15 cellular contexts compared by ENCODE assay signal in the genomic region with DNA sequence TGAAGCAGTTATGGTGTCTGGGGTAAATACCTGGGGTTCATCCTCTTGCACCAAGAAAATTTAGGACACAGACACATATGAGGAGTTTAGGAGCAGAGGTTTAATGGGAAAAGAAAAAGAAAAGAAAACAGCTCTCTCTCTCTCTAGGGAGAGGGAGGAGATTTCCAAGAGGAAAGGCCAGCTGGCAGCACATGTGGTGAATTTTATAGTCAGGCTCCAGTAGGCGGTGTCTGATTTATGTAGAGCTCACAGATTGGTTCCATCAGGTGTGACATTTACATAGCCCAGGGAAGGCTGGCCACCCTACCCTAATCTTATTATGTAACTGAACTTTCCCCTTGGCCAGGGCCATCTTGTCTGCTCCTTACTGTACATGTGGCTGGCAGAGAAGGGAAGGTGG.
A peak's percentile ranks its signal among the peaks of the same experiment; 100 is the strongest.
DNase-seq lines count a peak whose midpoint lies in the region; ATAC-seq and TF ChIP-seq lines count a peak whose summit lies in the region.
"Had no signal": no experiment of that assay in that cellular context is flagged by ENCODE, and none has a peak within 500 bp of the region (broad histone marks: within the 10 kb centered on the region; RNA-seq: fewer than 3 reads in every experiment).

No MANE protein-coding gene starts in this region.

- H3K4me2 ChIP-seq in mesendoderm (ENCODE audit: low read length): no peak overlapping the region

- no peak overlapping the region for H2AK5ac ChIP-seq in mesendoderm (ENCODE audit: low read length)

- no peak overlapping the region for H3K23ac ChIP-seq in mesendoderm (ENCODE audit: low read length)

- no peaks in the 10 kb centered on the region for H3K79me1 ChIP-seq in mesendoderm (ENCODE audit: low read length)

- no peaks in the 10 kb centered on the region for H3K4me1 Mint-ChIP-seq in WTC11
- H3K4me1 Mint-ChIP-seq in naive thymus-derived CD8-positive, alpha-beta T cell: no peaks in the 10 kb centered on the region
- H3K4me1 Mint-ChIP-seq: CD14-positive monocyte; stimulated activated naive CD8-positive, alpha-beta T cell treated with anti-CD3 and anti-CD28 coated beads, Interleukin-15, amount 100 ng/mL, for 72 hours had no signal

- no peak overlapping the region for H2BK15ac ChIP-seq in mesendoderm (replicated peaks; ENCODE audit: low read depth)

- no peaks in the 10 kb centered on the region; the same call in 1 of the 2 replicates for H3K27me3 Mint-ChIP-seq in WTC11 (ENCODE audit: low read depth)
- H3K27me3 Mint-ChIP-seq in naive thymus-derived CD8-positive, alpha-beta T cell: peaks cover 0 to 5% (median 0%) of the 10 kb centered on the region in 5 donors
- H3K27me3 Mint-ChIP-seq: stimulated activated naive CD8-positive, alpha-beta T cell treated with anti-CD3 and anti-CD28 coated beads, Interleukin-15, amount 100 ng/mL, for 72 hours had no signal

- no peak overlapping the region for H3K18ac ChIP-seq in mesendoderm (ENCODE audit: low read length)

- H2BK5ac ChIP-seq in mesendoderm (ENCODE audit: low read length): no peak overlapping the region

- H3K27ac ChIP-seq in mesendoderm (ENCODE audit: low read depth, low read length) (no peak overlapping the region), coronary artery (no peak overlapping the region)
- H3K27ac ChIP-seq: parathyroid adenoma had no signal

- no peak overlapping the region for H4K5ac ChIP-seq in mesendoderm (ENCODE audit: low read length)

- no peak overlapping the region for H3K4ac ChIP-seq in mesendoderm (ENCODE audit: low read depth, low read length)

- H2BK120ac ChIP-seq in mesendoderm (ENCODE audit: low read depth, low read length): no peak overlapping the region

- no peak overlapping the region for H4K8ac ChIP-seq in mesendoderm (ENCODE audit: low read depth, low read length)

- peak; percentile 61 for ATAC-seq in WTC11
- no peak for ATAC-seq in naive thymus-derived CD8-positive, alpha-beta T cell
- ATAC-seq: stimulated activated naive CD8-positive, alpha-beta T cell treated with anti-CD3 and anti-CD28 coated beads, Interleukin-15, amount 100 ng/mL, for 72 hours had no signal

- TF ChIP-seq CTCF in WTC11 (IDR thresholded peaks at IDR 0.05) (no peak), coronary artery (IDR thresholded peaks at IDR 0.05) (no peak)

- no peaks in the 10 kb centered on the region for H3K36me3 ChIP-seq in mesendoderm (ENCODE audit: control insufficient read depth, insufficient read depth, low read length)

- POLR2A ChIA-PET in WTC11 (lab: Charles Lee): no interaction called here
- POLR2A ChIA-PET in naive thymus-derived CD8-positive, alpha-beta T cell (lab: Charles Lee): no interaction called here

- no peak overlapping the region for H3K4me3 Mint-ChIP-seq in WTC11
- no peak overlapping the region for H3K4me3 Mint-ChIP-seq in naive thymus-derived CD8-positive, alpha-beta T cell
- H3K4me3 Mint-ChIP-seq: CD14-positive monocyte; stimulated activated naive CD8-positive, alpha-beta T cell treated with anti-CD3 and anti-CD28 coated beads, Interleukin-15, amount 100 ng/mL, for 72 hours had no signal

- H3K9me3 Mint-ChIP-seq in WTC11: peaks cover 30% of the 10 kb centered on the region
- H3K9me3 Mint-ChIP-seq in naive thymus-derived CD8-positive, alpha-beta T cell: peaks cover 0 to 18% (median 5%) of the 10 kb centered on the region in 9 donors

- no peak overlapping the region for H3K4me3 ChIP-seq in mesendoderm (ENCODE audit: low read length)
- H3K4me3 ChIP-seq in coronary artery: no peak overlapping the region

- H3K56ac ChIP-seq in mesendoderm (ENCODE audit: low read length): no peak overlapping the region

- no peaks in the 10 kb centered on the region for H3K4me1 ChIP-seq in mesendoderm (ENCODE audit: control insufficient read depth, low read depth, low read length)
- H3K4me1 ChIP-seq: parathyroid adenoma had no signal

- peak; percentile 34 for DNase-seq in Daoy (ENCODE audit: low read depth)
- DNase-seq in NCI-H2029 treated with DMSO at 0.1 percent for 48 hours (lab: John Stamatoyannopoulos, UW): peak; percentile 66
- no peak for DNase-seq in WTC11 (ENCODE audit: low spot score)
- peak; percentile 17 for DNase-seq in mesendoderm
- no peak for DNase-seq in NOMO-1 treated with DMSO at 0.1 percent for 48 hours (lab: John Stamatoyannopoulos, UW; ENCODE audit: unreplicated experiment)
- DNase-seq in naive thymus-derived CD8-positive, alpha-beta T cell: no peak
- no peak for DNase-seq in coronary artery (ENCODE audit: low spot score)
- DNase-seq in T-helper 1 cell: no peak
- DNase-seq: amniotic stem cell; effector CD4-positive, alpha-beta T cell; mammary epithelial cell; stimulated activated CD4-positive, alpha-beta T cell treated with anti-CD3 and anti-CD28 coated beads, Interleukin-2, amount 100 ng/mL, for 48 hours; stimulated activated naive CD8-positive, alpha-beta T cell treated with anti-CD3 and anti-CD28 coated beads, Interleukin-15, amount 100 ng/mL, for 72 hours had no signal

- CTCF ChIA-PET in WTC11 (lab: Charles Lee): no interaction called here

- no CpG with 5 or more reads among the region's 1 CpG for WGBS in mesendoderm (ENCODE audit: extremely low coverage, insufficient coverage, low lambda C conversion rate)

- H3K27me3 ChIP-seq in mesendoderm (ENCODE audit: insufficient read depth, low read length, poor library complexity): no peaks in the 10 kb centered on the region

- peaks cover 17% of the 10 kb centered on the region for H3K36me3 Mint-ChIP-seq in WTC11
- H3K36me3 Mint-ChIP-seq in naive thymus-derived CD8-positive, alpha-beta T cell: no peaks in the 10 kb centered on the region
- H3K36me3 Mint-ChIP-seq: CD14-positive monocyte had no signal

- H3K27ac Mint-ChIP-seq in WTC11: no peak overlapping the region
- no peak overlapping the region for H3K27ac Mint-ChIP-seq in naive thymus-derived CD8-positive, alpha-beta T cell
- H3K27ac Mint-ChIP-seq: CD14-positive monocyte had no signal

- H3K79me2 ChIP-seq in mesendoderm (ENCODE audit: control insufficient read depth, insufficient read depth, low read length): no peaks in the 10 kb centered on the region
- H3K79me2 ChIP-seq: parathyroid adenoma had no signal

- no peak overlapping the region for H3K9ac ChIP-seq in mesendoderm (ENCODE audit: low read length)
- H3K9ac ChIP-seq: parathyroid adenoma had no signal

TF ChIP-seq in WTC11, 78 proteins besides CTCF, POLR2A, EP300 and RAD21:
- TF ChIP-seq IRF2 (CRISPR knock-in tag; IDR thresholded peaks at IDR 0.05; ENCODE audit: borderline replicate concordance, low read depth) (no peak), TP53 (CRISPR knock-in tag; IDR thresholded peaks at IDR 0.05) (no peak), ZBTB21 (CRISPR knock-in tag; IDR thresholded peaks at IDR 0.05; ENCODE audit: borderline replicate concordance) (no peak), ZNF121 (CRISPR knock-in tag; IDR thresholded peaks at IDR 0.05) (no peak), JUN (CRISPR knock-in tag; IDR thresholded peaks at IDR 0.05) (no peak), CREM (CRISPR knock-in tag; IDR thresholded peaks at IDR 0.05) (no peak), FOXP1 (CRISPR knock-in tag; IDR thresholded peaks at IDR 0.05; ENCODE audit: borderline replicate concordance) (no peak), FOXK1 (CRISPR knock-in tag; IDR thresholded peaks at IDR 0.05) (no peak)
- TF ChIP-seq, protein P1, sequence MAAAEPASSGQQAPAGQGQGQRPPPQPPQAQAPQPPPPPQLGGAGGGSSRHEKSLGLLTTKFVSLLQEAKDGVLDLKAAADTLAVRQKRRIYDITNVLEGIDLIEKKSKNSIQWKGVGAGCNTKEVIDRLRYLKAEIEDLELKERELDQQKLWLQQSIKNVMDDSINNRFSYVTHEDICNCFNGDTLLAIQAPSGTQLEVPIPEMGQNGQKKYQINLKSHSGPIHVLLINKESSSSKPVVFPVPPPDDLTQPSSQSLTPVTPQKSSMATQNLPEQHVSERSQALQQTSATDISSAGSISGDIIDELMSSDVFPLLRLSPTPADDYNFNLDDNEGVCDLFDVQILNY (CRISPR knock-in tag; IDR thresholded peaks at IDR 0.05): no peak
- TF ChIP-seq, protein P2, sequence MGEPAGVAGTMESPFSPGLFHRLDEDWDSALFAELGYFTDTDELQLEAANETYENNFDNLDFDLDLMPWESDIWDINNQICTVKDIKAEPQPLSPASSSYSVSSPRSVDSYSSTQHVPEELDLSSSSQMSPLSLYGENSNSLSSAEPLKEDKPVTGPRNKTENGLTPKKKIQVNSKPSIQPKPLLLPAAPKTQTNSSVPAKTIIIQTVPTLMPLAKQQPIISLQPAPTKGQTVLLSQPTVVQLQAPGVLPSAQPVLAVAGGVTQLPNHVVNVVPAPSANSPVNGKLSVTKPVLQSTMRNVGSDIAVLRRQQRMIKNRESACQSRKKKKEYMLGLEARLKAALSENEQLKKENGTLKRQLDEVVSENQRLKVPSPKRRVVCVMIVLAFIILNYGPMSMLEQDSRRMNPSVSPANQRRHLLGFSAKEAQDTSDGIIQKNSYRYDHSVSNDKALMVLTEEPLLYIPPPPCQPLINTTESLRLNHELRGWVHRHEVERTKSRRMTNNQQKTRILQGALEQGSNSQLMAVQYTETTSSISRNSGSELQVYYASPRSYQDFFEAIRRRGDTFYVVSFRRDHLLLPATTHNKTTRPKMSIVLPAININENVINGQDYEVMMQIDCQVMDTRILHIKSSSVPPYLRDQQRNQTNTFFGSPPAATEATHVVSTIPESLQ (CRISPR knock-in tag; IDR thresholded peaks at IDR 0.05): no peak
- TF ChIP-seq, protein P3, sequence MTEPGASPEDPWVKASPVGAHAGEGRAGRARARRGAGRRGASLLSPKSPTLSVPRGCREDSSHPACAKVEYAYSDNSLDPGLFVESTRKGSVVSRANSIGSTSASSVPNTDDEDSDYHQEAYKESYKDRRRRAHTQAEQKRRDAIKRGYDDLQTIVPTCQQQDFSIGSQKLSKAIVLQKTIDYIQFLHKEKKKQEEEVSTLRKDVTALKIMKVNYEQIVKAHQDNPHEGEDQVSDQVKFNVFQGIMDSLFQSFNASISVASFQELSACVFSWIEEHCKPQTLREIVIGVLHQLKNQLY (CRISPR knock-in tag; IDR thresholded peaks at IDR 0.05): no peak
- TF ChIP-seq, protein P4, sequence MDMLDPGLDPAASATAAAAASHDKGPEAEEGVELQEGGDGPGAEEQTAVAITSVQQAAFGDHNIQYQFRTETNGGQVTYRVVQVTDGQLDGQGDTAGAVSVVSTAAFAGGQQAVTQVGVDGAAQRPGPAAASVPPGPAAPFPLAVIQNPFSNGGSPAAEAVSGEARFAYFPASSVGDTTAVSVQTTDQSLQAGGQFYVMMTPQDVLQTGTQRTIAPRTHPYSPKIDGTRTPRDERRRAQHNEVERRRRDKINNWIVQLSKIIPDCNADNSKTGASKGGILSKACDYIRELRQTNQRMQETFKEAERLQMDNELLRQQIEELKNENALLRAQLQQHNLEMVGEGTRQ (CRISPR knock-in tag; IDR thresholded peaks at IDR 0.05): no peak

Comparison
In these comparisons a context has a peak if more than half of its experiments do, and no peak if none do; other contexts are left out.
1. DNase-seq: peak in Daoy (single experiment), NCI-H2029 treated with DMSO at 0.1 percent for 48 hours (single experiment) and mesendoderm (single experiment); none in WTC11 (single experiment), NOMO-1 treated with DMSO at 0.1 percent for 48 hours (single experiment), naive thymus-derived CD8-positive, alpha-beta T cell (0 of 10), coronary artery (single experiment) and T-helper 1 cell (0 of 5).